ENCODE assay signal across 27 cellular contexts in genomic region chr17:63125987-63126386, GRCh38.
"Had no signal": no experiment of that assay in that cellular context is flagged by ENCODE, and none has a peak within 500 bp of the region (broad histone marks: within the 10 kb centered on the region; RNA-seq: fewer than 3 reads in every experiment).

No MANE protein-coding gene starts in this region.

- H3K36me3 ChIP-seq: stomach, suprapubic skin, thoracic aorta, thyroid gland, tibial artery, tibial nerve, transverse colon, upper lobe of left lung, upper lobe of right lung, uterus, vagina had no signal

- H3K4me1 ChIP-seq: suprapubic skin, testis, thyroid gland, tibial artery, tibial nerve, transverse colon, upper lobe of left lung, upper lobe of right lung, uterus, vagina had no signal

- H3K9me3 ChIP-seq: stomach, suprapubic skin, testis, thoracic aorta, thyroid gland, tibial artery, tibial nerve, transverse colon, upper lobe of left lung, upper lobe of right lung, uterus, vagina had no signal

- H3K27ac ChIP-seq: stomach, suprapubic skin, testis, thoracic aorta, thyroid gland, tibial artery, tibial nerve, transverse colon, upper lobe of left lung, upper lobe of right lung, uterus, vagina had no signal

- H3K4me3 ChIP-seq: stomach, suprapubic skin, testis, thoracic aorta, thyroid gland, tibial artery, tibial nerve, transverse colon, upper lobe of left lung, upper lobe of right lung, uterus, vagina had no signal

- DNase-seq: stimulated activated CD4-positive, alpha-beta T cell treated with anti-CD3 and anti-CD28 coated beads, Interleukin-2, amount 100 ng/mL, for 48 hours; stimulated activated CD4-positive, alpha-beta T cell treated with anti-CD3 and anti-CD28 coated beads, Interleukin-4, amount 100 ng/mL, for 1 hour; stimulated activated CD4-positive, alpha-beta T cell treated with anti-CD3 and anti-CD28 coated beads, Interleukin-4, amount 100 ng/mL, for 24 hours; stimulated activated CD4-positive, alpha-beta T cell treated with anti-CD3 and anti-CD28 coated beads, Interleukin-4, amount 100 ng/mL, for 4 hours; stimulated activated CD8-positive, alpha-beta memory T cell treated with anti-CD3 and anti-CD28 coated beads, Interleukin-4, amount 100 ng/mL, for 48 hours; stimulated activated naive B cell treated with anti-CD40 and anti-IgM and Interleukin-4, amounts not matched to agents 10 μg/mL and 1 μg/mL and 100 μg/mL, for 72 hours; stimulated activated naive CD4-positive, alpha-beta T cell; stimulated activated naive CD4-positive, alpha-beta T cell treated with Interleukin-2 at 50 U/mL for 16 hours; stimulated activated naive CD8-positive, alpha-beta T cell treated with anti-CD3 and anti-CD28 coated beads, Interleukin-15, amount 100 ng/mL, for 72 hours; stimulated activated naive CD8-positive, alpha-beta T cell treated with anti-CD3 and anti-CD28 coated beads, Interleukin-15, Interleukin-2, amounts not matched to agents 100 U/mL and 50 U/mL, for 24 hours; stomach; substantia nigra; testis; thyroid gland; tibial artery; transverse colon; upper lobe of left lung; upper lobe of right lung; uterus had no signal

- H3K9me3 Mint-ChIP-seq: stimulated activated effector memory CD8-positive, alpha-beta T cell treated with anti-CD3 and anti-CD28 coated beads, Interleukin-12 subunit alpha, Interleukin-12 subunit beta, amount 100 ng/mL, for 72 hours; stimulated activated memory B cell treated with anti-CD40 and anti-IgM and Interleukin-4, amounts not matched to agents 10 μg/mL and 1 μg/mL and 100 μg/mL, for 72 hours; stimulated activated naive B cell treated with anti-CD40 and anti-IgM and Interleukin-4, amounts not matched to agents 10 μg/mL and 1 μg/mL and 100 μg/mL, for 72 hours; stimulated activated naive CD8-positive, alpha-beta T cell treated with anti-CD3 and anti-CD28 coated beads, Interleukin-15, amount 100 ng/mL, for 72 hours; stimulated activated naive CD8-positive, alpha-beta T cell treated with anti-CD3 and anti-CD28 coated beads, Interleukin-15, Interleukin-2, amounts not matched to agents 100 ng/mL and 50 ng/mL, for 24 hours; type B pancreatic cell had no signal

- H3K4me1 Mint-ChIP-seq: stimulated activated effector memory CD8-positive, alpha-beta T cell treated with anti-CD3 and anti-CD28 coated beads, Interleukin-12 subunit alpha, Interleukin-12 subunit beta, amount 100 ng/mL, for 72 hours; stimulated activated memory B cell treated with anti-CD40 and anti-IgM and Interleukin-4, amounts not matched to agents 10 μg/mL and 1 μg/mL and 100 μg/mL, for 72 hours; stimulated activated naive CD8-positive, alpha-beta T cell treated with anti-CD3 and anti-CD28 coated beads, Interleukin-15, amount 100 ng/mL, for 72 hours had no signal

- H3K36me3 Mint-ChIP-seq: stimulated activated effector memory CD8-positive, alpha-beta T cell treated with anti-CD3 and anti-CD28 coated beads, Interleukin-12 subunit alpha, Interleukin-12 subunit beta, amount 100 ng/mL, for 72 hours; stimulated activated memory B cell treated with anti-CD40 and anti-IgM and Interleukin-4, amounts not matched to agents 10 μg/mL and 1 μg/mL and 100 μg/mL, for 72 hours; stimulated activated naive B cell treated with anti-CD40 and anti-IgM and Interleukin-4, amounts not matched to agents 10 μg/mL and 1 μg/mL and 100 μg/mL, for 72 hours had no signal

- H3K27me3 ChIP-seq: stomach, suprapubic skin, testis, thyroid gland, tibial artery, tibial nerve, transverse colon, upper lobe of left lung, upper lobe of right lung, uterus, vagina had no signal

- H3K27me3 Mint-ChIP-seq: stimulated activated naive B cell treated with anti-CD40 and anti-IgM and Interleukin-4, amounts not matched to agents 10 μg/mL and 1 μg/mL and 100 μg/mL, for 72 hours; stimulated activated naive CD8-positive, alpha-beta T cell treated with anti-CD3 and anti-CD28 coated beads, Interleukin-15, amount 100 ng/mL, for 72 hours; stimulated activated naive CD8-positive, alpha-beta T cell treated with anti-CD3 and anti-CD28 coated beads, Interleukin-15, Interleukin-2, amounts not matched to agents 100 ng/mL and 50 ng/mL, for 24 hours; type B pancreatic cell had no signal

- H3K4me3 Mint-ChIP-seq: stimulated activated effector memory CD8-positive, alpha-beta T cell treated with anti-CD3 and anti-CD28 coated beads, Interleukin-12 subunit alpha, Interleukin-12 subunit beta, amount 100 ng/mL, for 72 hours; stimulated activated memory B cell treated with anti-CD40 and anti-IgM and Interleukin-4, amounts not matched to agents 10 μg/mL and 1 μg/mL and 100 μg/mL, for 72 hours; stimulated activated naive B cell treated with anti-CD40 and anti-IgM and Interleukin-4, amounts not matched to agents 10 μg/mL and 1 μg/mL and 100 μg/mL, for 72 hours; stimulated activated naive CD8-positive, alpha-beta T cell treated with anti-CD3 and anti-CD28 coated beads, Interleukin-15, amount 100 ng/mL, for 72 hours; stimulated activated naive CD8-positive, alpha-beta T cell treated with anti-CD3 and anti-CD28 coated beads, Interleukin-15, Interleukin-2, amounts not matched to agents 100 ng/mL and 50 ng/mL, for 24 hours; type B pancreatic cell had no signal

- H3K27ac Mint-ChIP-seq: stimulated activated effector memory CD8-positive, alpha-beta T cell treated with anti-CD3 and anti-CD28 coated beads, Interleukin-12 subunit alpha, Interleukin-12 subunit beta, amount 100 ng/mL, for 72 hours; stimulated activated memory B cell treated with anti-CD40 and anti-IgM and Interleukin-4, amounts not matched to agents 10 μg/mL and 1 μg/mL and 100 μg/mL, for 72 hours; stimulated activated naive B cell treated with anti-CD40 and anti-IgM and Interleukin-4, amounts not matched to agents 10 μg/mL and 1 μg/mL and 100 μg/mL, for 72 hours; stimulated activated naive CD8-positive, alpha-beta T cell treated with anti-CD3 and anti-CD28 coated beads, Interleukin-15, amount 100 ng/mL, for 72 hours; stimulated activated naive CD8-positive, alpha-beta T cell treated with anti-CD3 and anti-CD28 coated beads, Interleukin-15, Interleukin-2, amounts not matched to agents 100 ng/mL and 50 ng/mL, for 24 hours; type B pancreatic cell had no signal

- ATAC-seq: stimulated activated effector memory CD8-positive, alpha-beta T cell treated with anti-CD3 and anti-CD28 coated beads, Interleukin-12 subunit alpha, Interleukin-12 subunit beta, amount 100 ng/mL, for 72 hours; stimulated activated memory B cell treated with anti-CD40 and anti-IgM and Interleukin-4, amounts not matched to agents 10 μg/mL and 1 μg/mL and 100 μg/mL, for 72 hours; stimulated activated naive B cell treated with anti-CD40 and anti-IgM and Interleukin-4, amounts not matched to agents 10 μg/mL and 1 μg/mL and 100 μg/mL, for 72 hours; stimulated activated naive CD8-positive, alpha-beta T cell treated with anti-CD3 and anti-CD28 coated beads, Interleukin-15, amount 100 ng/mL, for 72 hours; stimulated activated naive CD8-positive, alpha-beta T cell treated with anti-CD3 and anti-CD28 coated beads, Interleukin-15, Interleukin-2, amounts not matched to agents 100 U/mL and 50 U/mL, for 24 hours; upper lobe of right lung had no signal
